ENCODE assay signal across 8 cellular contexts in the genomic region with DNA sequence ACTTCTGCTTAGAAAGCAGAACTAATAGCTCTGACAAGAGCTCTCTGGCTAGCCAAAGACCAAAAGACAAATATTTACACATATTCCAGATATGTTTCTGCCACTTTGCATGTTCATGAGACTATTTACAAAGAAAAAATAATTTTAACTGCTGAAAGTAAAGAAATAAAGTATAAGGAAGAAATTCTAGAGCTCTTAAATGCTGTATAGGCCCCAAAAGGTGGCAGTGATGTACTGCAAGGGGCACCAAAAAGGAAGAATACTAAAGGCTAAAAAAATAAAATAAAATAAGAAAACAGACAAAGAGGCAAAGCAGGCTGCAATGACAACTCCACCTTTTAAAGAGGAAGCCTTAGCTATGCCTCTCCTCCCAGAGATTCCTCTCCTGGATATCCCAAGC. TPM values are rescaled to one million over a fixed set of nuclear protein-coding genes. Genes with fewer than 3 reads are reported as not detected.
DNase-seq lines count a peak whose midpoint lies in the region; ATAC-seq and TF ChIP-seq lines count a peak whose summit lies in the region.
"Had no signal": no experiment of that assay in that cellular context is flagged by ENCODE, and none has a peak within 500 bp of the region (broad histone marks: within the 10 kb centered on the region; RNA-seq: fewer than 3 reads in every experiment).

No MANE protein-coding gene starts in this region.

- H3K27me3 ChIP-seq in GM23248 (replicated peaks; ENCODE audit: insufficient read depth) = no peaks in the 10 kb centered on the region
- H3K27me3 ChIP-seq in smooth muscle cell (ENCODE audit: low read depth) = no peaks in the 10 kb centered on the region

- H3K9ac ChIP-seq in GM23248 = no peak overlapping the region
- H3K9ac ChIP-seq in smooth muscle cell (ENCODE audit: low read depth) = no peak overlapping the region

- DNase-seq in GM23248 (peak; percentile 63), NCI-H526 treated with DMSO at 0.1 percent for 48 hours (lab: John Stamatoyannopoulos, UW) (peak; percentile 60), smooth muscle cell (lab: John Stamatoyannopoulos, UW; ENCODE audit: unreplicated experiment) (no peak), iPS-NIHi7 (ENCODE audit: extremely low spot score) (no peak)
- DNase-seq in effector memory CD8-positive, alpha-beta T cell = no peak
- DNase-seq: T-helper 17 cell had no signal

- H2AFZ ChIP-seq in GM23248 (peak overlapping the region; percentile 100; the same call in 1 of the 2 replicates), smooth muscle cell (ENCODE audit: low read depth) (peak overlapping the region; percentile 52)

- H3K27ac ChIP-seq in GM23248 = no peak overlapping the region
- peak overlapping the region; percentile 92 for H3K27ac ChIP-seq in smooth muscle cell (ENCODE audit: low read depth)

- no peak overlapping the region for H3K4me3 ChIP-seq in GM23248
- H3K4me3 ChIP-seq in smooth muscle cell = no peak overlapping the region

- no peaks in the 10 kb centered on the region for H3K9me3 ChIP-seq in GM23248 (ENCODE audit: low read depth)
- no peaks in the 10 kb centered on the region for H3K9me3 ChIP-seq in smooth muscle cell (replicated peaks; ENCODE audit: low read depth)

- in situ Hi-C loops in GM23248 (cut with MboI) = no loop called here

- peaks cover 46% of the 10 kb centered on the region for H3K36me3 Mint-ChIP-seq in effector memory CD8-positive, alpha-beta T cell (ENCODE audit: insufficient read depth)

- H3F3A ChIP-seq in GM23248 (ENCODE audit: insufficient read depth) = peaks cover 1% of the 10 kb centered on the region; the same call in 1 of the 2 replicates
- peaks cover 6% of the 10 kb centered on the region for H3F3A ChIP-seq in smooth muscle cell (ENCODE audit: low read depth)

- ATAC-seq in effector memory CD8-positive, alpha-beta T cell (replicated peaks) = peak; percentile 24
- ATAC-seq in HG02970 (IDR thresholded peaks at IDR 0.05; ENCODE audit: low FRiP score, unreplicated experiment) (no peak), esophagus mucosa (no peak)
- ATAC-seq: T-helper 17 cell had no signal

- peak overlapping the region in 1 of 2 donors; percentile 33 for H3K4me3 Mint-ChIP-seq in effector memory CD8-positive, alpha-beta T cell
- H3K4me3 Mint-ChIP-seq: T-helper 17 cell had no signal

- TF ChIP-seq CTCF in smooth muscle cell (IDR thresholded peaks at IDR 0.05; ENCODE audit: borderline replicate concordance, insufficient read depth, poor library complexity, severe bottlenecking) = peak; percentile 21

- H3K4me2 ChIP-seq in GM23248 (ENCODE audit: unreplicated experiment) (no peak overlapping the region), smooth muscle cell (peak overlapping the region; percentile 12)

- H3K27ac Mint-ChIP-seq in effector memory CD8-positive, alpha-beta T cell = peak overlapping the region in 1 of 2 donors; percentile 9
- H3K27ac Mint-ChIP-seq: T-helper 17 cell had no signal

- H3K79me2 ChIP-seq in GM23248 (ENCODE audit: insufficient read depth) = no peaks in the 10 kb centered on the region
- no peaks in the 10 kb centered on the region for H3K79me2 ChIP-seq in smooth muscle cell (ENCODE audit: low read depth)

- H3K9me2 ChIP-seq in GM23248 (ENCODE audit: insufficient read depth) = no peaks in the 10 kb centered on the region

- H4K20me1 ChIP-seq in GM23248 (ENCODE audit: insufficient read depth) (no peaks in the 10 kb centered on the region), smooth muscle cell (ENCODE audit: low read depth) (no peaks in the 10 kb centered on the region)

- peaks cover 37 to 39% of the 10 kb centered on the region in 2 donors for H3K4me1 Mint-ChIP-seq in effector memory CD8-positive, alpha-beta T cell (ENCODE audit: low read depth in 2 of 2)
- H3K4me1 Mint-ChIP-seq: T-helper 17 cell had no signal

- no peaks in the 10 kb centered on the region for H3K36me3 ChIP-seq in GM23248 (ENCODE audit: low read depth)
- H3K36me3 ChIP-seq in smooth muscle cell (ENCODE audit: low read depth) = no peaks in the 10 kb centered on the region

- peaks cover 26% of the 10 kb centered on the region for H3K4me1 ChIP-seq in GM23248 (ENCODE audit: insufficient read depth)
- peaks cover 30% of the 10 kb centered on the region for H3K4me1 ChIP-seq in smooth muscle cell (ENCODE audit: low read depth)

- no peaks in the 10 kb centered on the region for H3K27me3 Mint-ChIP-seq in effector memory CD8-positive, alpha-beta T cell

- H3K9me3 Mint-ChIP-seq in effector memory CD8-positive, alpha-beta T cell = no peaks in the 10 kb centered on the region

RNA-seq across cellular contexts. Expression of a gene that starts 23.0 kb away (rescaled TPM):
- total RNA-seq in GM23248 (2014; rRNA removed; shearing (Covaris generic)) = not detected in 2 replicates
- polyA plus RNA-seq in GM23248 (2016; fragmentation: Nextera tagmentation; extraction: Ambion mirVana) (not detected in 2 replicates), smooth muscle cell (0.22 TPM in 1 of 2 replicates, not detected in the other)
- total RNA-seq in smooth muscle cell (not detected in 2 replicates), esophagus mucosa (not detected)

RNA-seq across cellular contexts. Expression of a gene that starts 42.7 kb away (rescaled TPM):
- total RNA-seq in GM23248 (2014; rRNA removed; shearing (Covaris generic)) = not detected in 2 replicates
- not detected in 2 replicates for polyA plus RNA-seq in GM23248 (2016; fragmentation: Nextera tagmentation; extraction: Ambion mirVana)
- not detected in 2 replicates for total RNA-seq in smooth muscle cell
- not detected in 2 replicates for polyA plus RNA-seq in smooth muscle cell
- not detected for total RNA-seq in esophagus mucosa
- total RNA-seq: T-helper 17 cell had no signal

RNA-seq across cellular contexts. Expression of a gene that starts 53.5 kb away (rescaled TPM):
- total RNA-seq in GM23248 (2014; rRNA removed; shearing (Covaris generic)) = not detected in 2 replicates
- polyA plus RNA-seq in GM23248 (2016; fragmentation: Nextera tagmentation; extraction: Ambion mirVana) = not detected in 2 replicates
- total RNA-seq in smooth muscle cell = not detected in 2 replicates
- polyA plus RNA-seq in smooth muscle cell = not detected in 2 replicates
- total RNA-seq in esophagus mucosa = not detected
- total RNA-seq: T-helper 17 cell had no signal

RNA-seq across cellular contexts. Expression of a gene that starts 59.2 kb away (rescaled TPM):
- 0.11 and 0.13 TPM in 2 replicates for total RNA-seq in GM23248 (2014; rRNA removed; shearing (Covaris generic))
- polyA plus RNA-seq in GM23248 (2016; fragmentation: Nextera tagmentation; extraction: Ambion mirVana) (0.01 and 0.25 TPM in 2 replicates), smooth muscle cell (0.09 and 0.56 TPM in 2 replicates)
- total RNA-seq in smooth muscle cell (0.18 and 1.2 TPM in 2 replicates), esophagus mucosa (not detected)

Comparison
In these comparisons a context has a peak if more than half of its experiments do, and no peak if none do; other contexts are left out.
1. DNase-seq: peak in GM23248 (single experiment) and NCI-H526 treated with DMSO at 0.1 percent for 48 hours (single experiment); none in effector memory CD8-positive, alpha-beta T cell (0 of 3), smooth muscle cell (single experiment) and iPS-NIHi7 (single experiment).